ENCODE assay signal across 13 cellular contexts in genomic region chr20:46203510-46203837, GRCh38.
"Had no signal": no experiment of that assay in that cellular context is flagged by ENCODE, and none has a peak within 500 bp of the region (broad histone marks: within the 10 kb centered on the region; RNA-seq: fewer than 3 reads in every experiment).

No MANE protein-coding gene starts in this region.

- H3K36me3 Mint-ChIP-seq: activated naive CD8-positive, alpha-beta T cell treated with anti-CD3 and anti-CD28 coated beads, Interleukin-2, amount 10 ng/mL, durations not matched to agents 7 days and 5 days had no signal

- H3K9me3 Mint-ChIP-seq: activated CD8-positive, alpha-beta T cell treated with anti-CD3 and anti-CD28 coated beads for 36 hours; activated naive CD8-positive, alpha-beta T cell treated with anti-CD3 and anti-CD28 coated beads, Interleukin-2, amount 10 ng/mL, durations not matched to agents 7 days and 5 days; activated T-cell treated with anti-CD3 and anti-CD28 coated beads, Interleukin-2, amount 50 U/mL, for 72 hours; stimulated activated naive CD8-positive, alpha-beta T cell treated with anti-CD3 and anti-CD28 coated beads, Interleukin-15, amount 100 ng/mL, for 72 hours had no signal

- H3K27ac Mint-ChIP-seq: activated CD4-positive, alpha-beta T cell treated with anti-CD3 and anti-CD28 coated beads for 36 hours; activated CD8-positive, alpha-beta T cell treated with anti-CD3 and anti-CD28 coated beads for 36 hours; activated naive CD8-positive, alpha-beta T cell treated with anti-CD3 and anti-CD28 coated beads, Interleukin-2, amount 10 ng/mL, durations not matched to agents 7 days and 5 days; activated T-cell treated with anti-CD3 and anti-CD28 coated beads, Interleukin-2, amount 50 U/mL, for 72 hours; stimulated activated naive CD8-positive, alpha-beta T cell treated with anti-CD3 and anti-CD28 coated beads, Interleukin-15, amount 100 ng/mL, for 72 hours had no signal

- ATAC-seq: activated CD4-positive, alpha-beta T cell treated with anti-CD3 and anti-CD28 coated beads for 36 hours; activated CD8-positive, alpha-beta T cell treated with anti-CD3 and anti-CD28 coated beads for 36 hours; activated T-cell treated with anti-CD3 and anti-CD28 coated beads, Interleukin-2, amount 50 U/mL, for 72 hours; foreskin keratinocyte; stimulated activated naive CD8-positive, alpha-beta T cell treated with anti-CD3 and anti-CD28 coated beads, Interleukin-15, amount 100 ng/mL, for 72 hours had no signal

- H3K27ac ChIP-seq: foreskin keratinocyte, skin epidermis, thyroid gland, vagina had no signal

- DNase-seq: activated CD4-positive, alpha-beta T cell treated with anti-CD3 and anti-CD28 coated beads for 36 hours; activated CD8-positive, alpha-beta memory T cell treated with anti-CD3 and anti-CD28 coated beads, Interleukin-2, amount 50 U/mL, for 4 hours; activated CD8-positive, alpha-beta T cell treated with anti-CD3 and anti-CD28 coated beads for 36 hours; activated naive CD8-positive, alpha-beta T cell treated with anti-CD3 and anti-CD28 coated beads, Interleukin-2, amount 10 ng/mL, durations not matched to agents 7 days and 5 days; activated T-cell treated with anti-CD3 and anti-CD28 coated beads, Interleukin-2, amount 50 U/mL, for 72 hours; foreskin keratinocyte; mesenchymal stem cell; stimulated activated CD4-positive, alpha-beta T cell treated with anti-CD3 and anti-CD28 coated beads, Interleukin-4, amount 100 ng/mL, for 4 hours; stimulated activated naive CD8-positive, alpha-beta T cell treated with anti-CD3 and anti-CD28 coated beads, Interleukin-15, amount 100 ng/mL, for 72 hours; T-helper 9 cell had no signal

- H3K4me3 Mint-ChIP-seq: activated CD4-positive, alpha-beta T cell treated with anti-CD3 and anti-CD28 coated beads for 36 hours; activated CD8-positive, alpha-beta T cell treated with anti-CD3 and anti-CD28 coated beads for 36 hours; activated naive CD8-positive, alpha-beta T cell treated with anti-CD3 and anti-CD28 coated beads, Interleukin-2, amount 10 ng/mL, durations not matched to agents 7 days and 5 days; activated T-cell treated with anti-CD3 and anti-CD28 coated beads, Interleukin-2, amount 50 U/mL, for 72 hours; stimulated activated naive CD8-positive, alpha-beta T cell treated with anti-CD3 and anti-CD28 coated beads, Interleukin-15, amount 100 ng/mL, for 72 hours had no signal
